In the genomic region with DNA sequence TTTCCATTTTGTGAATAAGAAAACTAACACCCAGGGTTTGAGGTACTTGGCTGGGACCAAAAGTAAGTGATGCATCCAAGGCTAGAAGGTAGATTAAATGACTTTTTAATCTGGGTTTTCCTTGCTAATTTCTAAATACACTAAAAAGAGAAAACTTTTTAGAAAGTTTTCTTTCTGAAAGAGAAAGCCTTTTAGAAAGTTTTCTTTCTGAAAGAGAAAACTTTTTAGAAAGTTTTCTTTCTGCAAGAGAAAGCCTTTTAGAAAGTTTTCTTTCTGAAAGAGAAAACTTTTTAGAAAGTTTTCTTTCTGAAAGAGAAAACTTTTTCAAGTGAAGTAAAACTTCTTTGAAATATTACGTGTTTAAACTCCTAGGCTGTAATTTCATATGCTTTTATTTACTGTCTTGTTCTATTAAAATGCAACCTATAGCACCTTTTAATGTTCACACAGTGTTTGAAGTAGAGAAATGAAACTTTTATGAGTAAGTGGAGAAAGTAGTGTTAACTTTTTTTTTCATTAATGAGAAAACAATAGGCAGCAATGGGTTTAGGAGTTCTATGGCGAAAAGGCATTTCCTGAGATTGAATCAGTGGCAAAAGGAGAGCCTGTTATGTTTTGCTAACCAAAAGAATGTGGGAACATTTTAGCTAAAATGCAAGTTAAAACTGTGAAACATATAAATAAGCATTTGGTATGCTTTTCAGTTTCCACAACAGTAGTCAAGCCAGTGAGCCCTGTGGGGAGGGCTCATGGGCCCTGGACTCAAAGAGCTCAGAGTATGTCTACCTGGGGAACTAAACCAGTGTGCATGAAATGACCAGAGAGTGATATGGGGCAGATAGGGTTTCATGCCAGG, we compare ENCODE assay signal across 12 cellular contexts.
DNase-seq lines count a peak whose midpoint lies in the region; ATAC-seq and TF ChIP-seq lines count a peak whose summit lies in the region.
"Had no signal": no experiment of that assay in that cellular context is flagged by ENCODE, and none has a peak within 500 bp of the region (broad histone marks: within the 10 kb centered on the region; RNA-seq: fewer than 3 reads in every experiment).

No MANE protein-coding gene starts in this region.

- no peak overlapping the region for H3K9ac ChIP-seq in adipocyte (ENCODE audit: low read length)

- peaks cover 14 to 95% (median 82%) of the 10 kb centered on the region in 7 donors for H3K4me1 Mint-ChIP-seq in naive thymus-derived CD4-positive, alpha-beta T cell
- H3K4me1 Mint-ChIP-seq: nephron progenitor cell had no signal

- POLR2A ChIA-PET in naive thymus-derived CD4-positive, alpha-beta T cell (lab: Charles Lee): no interaction called here

- H3K9me3 ChIP-seq in adipocyte (ENCODE audit: control insufficient read depth, low read length) (peaks cover 6% of the 10 kb centered on the region), hepatocyte (ENCODE audit: low read depth) (no peaks in the 10 kb centered on the region)
- peaks cover 0 to 4% (median 0%) of the 10 kb centered on the region in 3 experiments for H3K9me3 ChIP-seq in naive thymus-derived CD4-positive, alpha-beta T cell (ENCODE audit: control insufficient read depth in 2 of 3, low read length in 3 of 3)

- ATAC-seq in GM19395 (IDR thresholded peaks at IDR 0.05; ENCODE audit: unreplicated experiment) (peak; percentile 41), GM21529 (IDR thresholded peaks at IDR 0.05; ENCODE audit: unreplicated experiment) (no peak), HG02938 (IDR thresholded peaks at IDR 0.05; ENCODE audit: unreplicated experiment) (no peak)
- ATAC-seq in naive thymus-derived CD4-positive, alpha-beta T cell: no peak
- ATAC-seq: HCT116 had no signal

- peaks cover 0 to 12% (median 5%) of the 10 kb centered on the region in 5 donors for H3K36me3 Mint-ChIP-seq in naive thymus-derived CD4-positive, alpha-beta T cell

- CTCF ChIA-PET in naive thymus-derived CD4-positive, alpha-beta T cell (lab: Charles Lee): interaction anchor here (0.5 to 1.7 kb wide), 4 partner anchors 11 to 442 kb away, joined by 3 to 7 read pairs (median 4); no protein-coding TSS in a partner anchor

- H3K36me3 ChIP-seq in adipocyte (ENCODE audit: control insufficient read depth, insufficient read depth, low read length, severe bottlenecking) (no peaks in the 10 kb centered on the region), hepatocyte (replicated peaks; ENCODE audit: insufficient read depth, low read depth) (no peaks in the 10 kb centered on the region)
- H3K36me3 ChIP-seq in naive thymus-derived CD4-positive, alpha-beta T cell (ENCODE audit: control insufficient read depth in 2 of 3, insufficient read depth in 3 of 3, low read length in 3 of 3): no peaks in the 10 kb centered on the region

- DNase-seq in EH (ENCODE audit: low read depth) (peak; percentile 68), adipocyte (ENCODE audit: low read depth) (peak; percentile 39), hepatocyte (ENCODE audit: low spot score) (no peak)
- no peak for DNase-seq in naive thymus-derived CD4-positive, alpha-beta T cell
- DNase-seq: DND-41; NCI-H1694 treated with DMSO at 0.1 percent for 48 hours; nephron progenitor cell; stimulated activated naive CD4-positive, alpha-beta T cell had no signal

- H3K4me1 ChIP-seq in adipocyte (ENCODE audit: control insufficient read depth, insufficient read depth, low read length): no peaks in the 10 kb centered on the region
- peaks cover 5 to 44% of the 10 kb centered on the region in 2 donors for H3K4me1 ChIP-seq in naive thymus-derived CD4-positive, alpha-beta T cell (ENCODE audit: control insufficient read depth in 2 of 2, insufficient read depth in 2 of 2, low read length in 2 of 2)
- H3K4me1 ChIP-seq in hepatocyte (ENCODE audit: insufficient read depth): no peaks in the 10 kb centered on the region

- no peaks in the 10 kb centered on the region for H3K9me2 ChIP-seq in hepatocyte (replicated peaks; ENCODE audit: insufficient read depth)

- H3K27me3 Mint-ChIP-seq in naive thymus-derived CD4-positive, alpha-beta T cell: no peaks in the 10 kb centered on the region

- WGBS in hepatocyte (ENCODE audit: low lambda C conversion rate, missing lambda C conversion rate): 85% methylated on average over 2 of the region's 2 CpGs

- no peak overlapping the region for H3K4me2 ChIP-seq in hepatocyte

- H3K4me3 ChIP-seq in adipocyte (ENCODE audit: low read length): no peak overlapping the region
- H3K4me3 ChIP-seq in naive thymus-derived CD4-positive, alpha-beta T cell (ENCODE audit: low read length): no peak overlapping the region
- H3K4me3 ChIP-seq in hepatocyte: no peak overlapping the region

- H3K27me3 ChIP-seq in adipocyte (replicated peaks; ENCODE audit: control insufficient read depth, insufficient read depth, low read length) (no peaks in the 10 kb centered on the region), hepatocyte (no peaks in the 10 kb centered on the region)
- no peaks in the 10 kb centered on the region for H3K27me3 ChIP-seq in naive thymus-derived CD4-positive, alpha-beta T cell (ENCODE audit: control insufficient read depth in 2 of 2, insufficient read depth in 2 of 2, low read length in 2 of 2)

- no peak overlapping the region for H2AFZ ChIP-seq in hepatocyte

- H3K27ac Mint-ChIP-seq in naive thymus-derived CD4-positive, alpha-beta T cell: peak overlapping the region; percentile 51 to 94 (median 90)
- H3K27ac Mint-ChIP-seq: nephron progenitor cell had no signal

- H3K79me2 ChIP-seq in hepatocyte: no peaks in the 10 kb centered on the region

- TF ChIP-seq CTCF in hepatocyte (IDR thresholded peaks at IDR 0.05; ENCODE audit: poor library complexity): no peak

- peak overlapping the region; percentile 61 for H3K27ac ChIP-seq in naive thymus-derived CD4-positive, alpha-beta T cell (ENCODE audit: low read depth, low read length)
- H3K27ac ChIP-seq in hepatocyte: no peak overlapping the region

- no peaks in the 10 kb centered on the region for H4K20me1 ChIP-seq in hepatocyte (ENCODE audit: insufficient read depth, poor library complexity, severe bottlenecking)

- intact Hi-C loops in naive thymus-derived CD4-positive, alpha-beta T cell (cut with micrococcal nuclease): loop anchor here (2.0 to 10.0 kb wide), 10 partner anchors 27 to 1393 kb away; a partner anchor contains a TSS

- peak overlapping the region in 7 of 10 donors; percentile 9 to 48 (median 40) for H3K4me3 Mint-ChIP-seq in naive thymus-derived CD4-positive, alpha-beta T cell
- H3K4me3 Mint-ChIP-seq: nephron progenitor cell had no signal

- H3K9me3 Mint-ChIP-seq in naive thymus-derived CD4-positive, alpha-beta T cell: peaks cover 0 to 15% (median 9%) of the 10 kb centered on the region in 11 donors

Comparison
In these comparisons a context has a peak if more than half of its experiments do, and no peak if none do; other contexts are left out.
1. DNase-seq: peak in EH (single experiment) and adipocyte (single experiment); none in naive thymus-derived CD4-positive, alpha-beta T cell (0 of 9) and hepatocyte (single experiment).